In genomic region chr14:37167151-37168047, GRCh38 we compare ENCODE assay signal across 22 cellular contexts. TPM values are rescaled to one million over a fixed set of nuclear protein-coding genes. Genes with fewer than 3 reads are reported as not detected.
"Had no signal": no experiment of that assay in that cellular context is flagged by ENCODE, and none has a peak within 500 bp of the region (broad histone marks: within the 10 kb centered on the region; RNA-seq: fewer than 3 reads in every experiment).

No MANE protein-coding gene starts in this region.

- H3K9me3 ChIP-seq: adrenal gland, breast epithelium, esophagus squamous epithelium, thyroid gland had no signal

- H3K27ac ChIP-seq: adrenal gland, breast epithelium, esophagus squamous epithelium, thyroid gland, WERI-Rb-1 had no signal

- H3K4me1 ChIP-seq: adrenal gland, breast epithelium, thyroid gland had no signal

- ATAC-seq: activated naive CD4-positive, alpha-beta T cell treated with anti-CD3 and anti-CD28 coated beads, Interleukin-2, amount 50 U/mL, for 72 hours; left lobe of liver had no signal

- FAIRE-seq: astrocyte, endothelial cell of umbilical vein, kidney had no signal

- H3K36me3 ChIP-seq: adrenal gland, breast epithelium, esophagus squamous epithelium, thyroid gland, WERI-Rb-1 had no signal

- H3K27me3 ChIP-seq: adrenal gland, breast epithelium, esophagus squamous epithelium, thyroid gland had no signal

- DNase-seq: activated CD4-positive, alpha-beta T cell treated with anti-CD3 and anti-CD28 coated beads, Interleukin-2, amount 50 U/mL, for 48 hours; activated gamma-delta T cell treated with Interleukin-2 at 50 U/mL for 16 hours; adrenal gland; cerebellar nuclear complex; effector CD8-positive, alpha-beta T cell; esophagus squamous epithelium; kidney; nephron progenitor cell; occipital lobe; posterior cingulate gyrus; stimulated activated CD4-positive, alpha-beta T cell treated with anti-CD3 and anti-CD28 coated beads, Interleukin-12 subunit alpha, Interleukin-12 subunit beta, amount 100 ng/mL, for 4 hours; stimulated activated CD4-positive, alpha-beta T cell treated with anti-CD3 and anti-CD28 coated beads, Interleukin-1b, Interleukin-23, amount 100 ng/mL, for 48 hours; stimulated activated CD8-positive, alpha-beta memory T cell treated with anti-CD3 and anti-CD28 coated beads, Interleukin-4, amount 100 ng/mL, for 48 hours; stimulated activated naive CD4-positive, alpha-beta T cell; T-helper 2 cell; thyroid gland; WERI-Rb-1 had no signal

- H3K4me3 ChIP-seq: adrenal gland, breast epithelium, esophagus squamous epithelium, thyroid gland had no signal

RNA-seq across cellular contexts. Expression of gene SLC25A21, which starts 5.0 kb away (rescaled TPM):
- total RNA-seq: activated naive CD4-positive, alpha-beta T cell treated with anti-CD3 and anti-CD28 coated beads, Interleukin-2, amount 50 U/mL, for 72 hours had no signal
